ENCODE assay signal across 8 cellular contexts in the genomic region with DNA sequence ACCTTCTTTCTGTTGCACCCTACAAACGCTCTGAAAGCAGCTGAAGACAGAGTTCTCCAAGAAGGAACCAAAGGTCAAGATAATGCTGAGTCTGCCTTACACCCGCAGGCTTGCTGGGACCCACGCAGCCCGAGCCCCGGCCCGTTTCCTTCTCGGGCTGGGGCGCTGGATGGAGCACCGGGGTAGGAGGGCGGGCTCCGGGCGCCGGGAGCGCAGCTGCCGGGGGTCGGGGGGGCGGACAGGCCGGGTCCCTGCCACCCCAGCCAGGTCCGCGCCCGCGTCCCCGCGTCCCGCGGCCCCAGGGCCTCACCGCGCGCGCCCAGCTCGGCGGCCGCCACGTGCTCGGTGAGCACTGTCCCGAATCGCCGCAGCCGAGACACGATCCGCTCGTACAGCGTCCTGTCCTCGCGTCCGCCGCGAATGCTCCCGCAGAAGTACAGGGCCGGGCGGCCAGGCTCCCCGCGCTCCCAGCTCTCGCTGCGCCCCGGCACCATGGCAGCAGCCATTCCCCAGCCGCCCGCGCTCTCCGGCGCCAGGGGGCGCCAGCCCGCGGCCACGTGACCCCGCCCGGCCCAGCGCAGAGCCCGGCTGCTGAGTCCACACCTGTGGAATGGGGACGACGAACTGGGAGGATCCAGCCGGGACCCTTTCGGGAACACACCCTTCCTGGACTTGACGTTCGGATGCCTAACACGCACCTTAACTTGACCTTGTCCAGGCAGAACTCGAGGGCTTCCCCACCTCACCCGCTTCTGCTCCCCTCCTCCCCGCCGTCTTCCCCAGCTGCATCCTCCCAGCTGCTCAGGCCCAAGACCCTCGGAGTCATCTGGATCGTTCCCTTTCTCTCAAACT. TPM values are rescaled to one million over a fixed set of nuclear protein-coding genes. Genes with fewer than 3 reads are reported as not detected.
DNase-seq lines count a peak whose midpoint lies in the region; ATAC-seq and TF ChIP-seq lines count a peak whose summit lies in the region.

A gene with protein sequence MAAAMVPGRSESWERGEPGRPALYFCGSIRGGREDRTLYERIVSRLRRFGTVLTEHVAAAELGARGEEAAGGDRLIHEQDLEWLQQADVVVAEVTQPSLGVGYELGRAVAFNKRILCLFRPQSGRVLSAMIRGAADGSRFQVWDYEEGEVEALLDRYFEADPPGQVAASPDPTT (minus strand): TSS at position 531 of the 852 bp plus-strand sequence. CDS start 25 bp downstream, at position 506.

- no peaks in the 10 kb centered on the region for H3K9me3 ChIP-seq in SJCRH30 (replicated peaks)
- no peaks in the 10 kb centered on the region for H3K9me3 ChIP-seq in neutrophil

- H3K36me3 ChIP-seq in SJCRH30 = no peaks in the 10 kb centered on the region
- H3K36me3 ChIP-seq in neutrophil = peaks cover 10% of the 10 kb centered on the region

- peak; percentile 81 for ATAC-seq in GM19455 (IDR thresholded peaks at IDR 0.05; ENCODE audit: unreplicated experiment)

- H3K27me3 ChIP-seq in SJCRH30 (no peaks in the 10 kb centered on the region), neutrophil (peaks cover 48% of the 10 kb centered on the region)

- TF ChIP-seq CTCF in neutrophil (IDR thresholded peaks at IDR 0.05) = peak; percentile 79

- DNase-seq in D341Med (ENCODE audit: low spot score) (peak; percentile 97), HUDEP-2 (lab: John Stamatoyannopoulos, UW; ENCODE audit: unreplicated experiment in 76 of 76) (peak in 67 of 76 experiments; percentile 25 to 96 (median 67)), SJCRH30 (peak; percentile 73 to 82), germinal center (ENCODE audit: low spot score) (peak; percentile 80), substantia nigra (lab: John Stamatoyannopoulos, UW) (peak in 47 of 49 donors; percentile 19 to 86 (median 63))
- DNase-seq in activated naive CD4-positive, alpha-beta T cell treated with Interleukin-2 at 50 U/mL for 16 hours = peak; percentile 83

- H3K4me3 ChIP-seq in SJCRH30 (peak within 1 kb of the TSS; percentile 64), neutrophil (ENCODE audit: low read depth in 1 of 2, low read length in 1 of 2) (peak within 1 kb of the TSS; percentile 57 to 61)

- no peak within 1 kb of the TSS; the same call in 1 of the 2 replicates for H3K27ac ChIP-seq in SJCRH30
- H3K27ac ChIP-seq in neutrophil = no peak within 1 kb of the TSS
- peak within 1 kb of the TSS; percentile 8 for H3K27ac ChIP-seq in substantia nigra (ENCODE audit: low read depth, low read length, poor library complexity, severe bottlenecking)

- no peaks in the 10 kb centered on the region for H3K4me1 ChIP-seq in SJCRH30
- peaks cover 7 to 11% of the 10 kb centered on the region in 2 experiments for H3K4me1 ChIP-seq in neutrophil (ENCODE audit: control insufficient read depth in 1 of 2, insufficient read depth in 1 of 2, low read depth in 1 of 2, low read length in 1 of 2)

RNA-seq across cellular contexts. Expression of the gene that starts here (rescaled TPM):
- total RNA-seq in SJCRH30 (2014; rRNA removed; shearing (Covaris generic)) = 23.8 and 31.4 TPM in 2 replicates
